In genomic region chr10:73590881-73591577, GRCh38 we compare ENCODE assay signal across 8 cellular contexts. TPM values are rescaled to one million over a fixed set of nuclear protein-coding genes. Genes with fewer than 3 reads are reported as not detected.
A peak's percentile ranks its signal among the peaks of the same experiment; 100 is the strongest.
DNase-seq lines count a peak whose midpoint lies in the region; ATAC-seq and TF ChIP-seq lines count a peak whose summit lies in the region.

Gene USP54, minus strand, starts transcription at chr10:73591342. Its CDS starts 15,684 bp downstream, at chr10:73575658.

- no peaks in the 10 kb centered on the region for H3K27me3 Mint-ChIP-seq in activated naive CD8-positive, alpha-beta T cell treated with anti-CD3 and anti-CD28 coated beads, Interleukin-2, amount 10 ng/mL, durations not matched to agents 7 days and 5 days

- TF ChIP-seq CTCF in omental fat pad (IDR thresholded peaks at IDR 0.05), result no peak

- H3K4me1 Mint-ChIP-seq in activated naive CD8-positive, alpha-beta T cell treated with anti-CD3 and anti-CD28 coated beads, Interleukin-2, amount 10 ng/mL, durations not matched to agents 7 days and 5 days, result peaks cover 13% of the 10 kb centered on the region

- peaks cover 3% of the 10 kb centered on the region for H3K36me3 Mint-ChIP-seq in activated naive CD8-positive, alpha-beta T cell treated with anti-CD3 and anti-CD28 coated beads, Interleukin-2, amount 10 ng/mL, durations not matched to agents 7 days and 5 days

- H3K27ac Mint-ChIP-seq in activated naive CD8-positive, alpha-beta T cell treated with anti-CD3 and anti-CD28 coated beads, Interleukin-2, amount 10 ng/mL, durations not matched to agents 7 days and 5 days, result peak within 1 kb of the TSS; percentile 66

- DNase-seq in C1 segment of cervical spinal cord (lab: John Stamatoyannopoulos, UW) (peak in 8 of 14 donors; percentile 18 to 59 (median 47)), HT1080 (ENCODE audit: low read depth) (peak; percentile 93), Right ventricle myocardium superior (no peak), omental fat pad (ENCODE audit: low spot score) (no peak), NCI-H1417 treated with DMSO at 0.1 percent for 48 hours (lab: John Stamatoyannopoulos, UW) (no peak)
- no peak for DNase-seq in activated naive CD8-positive, alpha-beta T cell treated with anti-CD3 and anti-CD28 coated beads, Interleukin-2, amount 10 ng/mL, durations not matched to agents 7 days and 5 days

- POLR2A ChIA-PET in activated naive CD8-positive, alpha-beta T cell treated with anti-CD3 and anti-CD28 coated beads, Interleukin-2, amount 10 ng/mL, durations not matched to agents 7 days and 5 days (lab: Charles Lee), result interaction anchor here (1.8 kb wide), 1 partner anchor 35 kb away, joined by 5 read pairs; no protein-coding TSS in a partner anchor

- peak; percentile 74 for ATAC-seq in activated naive CD8-positive, alpha-beta T cell treated with anti-CD3 and anti-CD28 coated beads, Interleukin-2, amount 10 ng/mL, durations not matched to agents 7 days and 5 days (ENCODE audit: low read depth)
- ATAC-seq in Right ventricle myocardium superior (ENCODE audit: poor library complexity), result peak; percentile 66
- no peak for ATAC-seq in omental fat pad (ENCODE audit: low FRiP score)
- no peak for ATAC-seq in GM19035 (IDR thresholded peaks at IDR 0.05; ENCODE audit: unreplicated experiment)
- ATAC-seq in HG02884 (IDR thresholded peaks at IDR 0.05; ENCODE audit: unreplicated experiment), result no peak

- intact Hi-C loops in Right ventricle myocardium superior (cut with DNase I), result no loop called here

- peaks cover 2% of the 10 kb centered on the region for H3K9me3 Mint-ChIP-seq in activated naive CD8-positive, alpha-beta T cell treated with anti-CD3 and anti-CD28 coated beads, Interleukin-2, amount 10 ng/mL, durations not matched to agents 7 days and 5 days

- H3K4me3 Mint-ChIP-seq in activated naive CD8-positive, alpha-beta T cell treated with anti-CD3 and anti-CD28 coated beads, Interleukin-2, amount 10 ng/mL, durations not matched to agents 7 days and 5 days, result peak within 1 kb of the TSS; percentile 61

RNA-seq across cellular contexts. Expression of gene USP54, which starts in this region (rescaled TPM):
- total RNA-seq in HT1080 (2014; rRNA removed; shearing (Covaris generic)), result 12.4 and 15.9 TPM in 2 replicates
- 9.7 and 12.1 TPM in 2 replicates for polyA plus RNA-seq in HT1080 (2015; cell fraction: cytosol; rRNA removed)
- polyA plus RNA-seq in HT1080 (2015; cell fraction: nucleus; rRNA removed), result 35.2 and 37.1 TPM in 2 replicates
- total RNA-seq in activated naive CD8-positive, alpha-beta T cell treated with anti-CD3 and anti-CD28 coated beads, Interleukin-2, amount 10 ng/mL, durations not matched to agents 7 days and 5 days, result 1 to 10 TPM; 3.4 to 4.1 TPM
- total RNA-seq in Right ventricle myocardium superior (22.5 TPM), omental fat pad (10 to 100 TPM in 3 of 4 donors, 1 to 10 TPM in 1; 9.2 to 28.1 (median 20.2) TPM)

Comparison
In these comparisons a context has a peak if more than half of its experiments do, and no peak if none do; other contexts are left out.
1. DNase-seq: peak in C1 segment of cervical spinal cord (8 of 14) and HT1080 (single experiment); none in activated naive CD8-positive, alpha-beta T cell treated with anti-CD3 and anti-CD28 coated beads, Interleukin-2, amount 10 ng/mL, durations not matched to agents 7 days and 5 days (single experiment), Right ventricle myocardium superior (single experiment), omental fat pad (single experiment) and NCI-H1417 treated with DMSO at 0.1 percent for 48 hours (single experiment).
2. ATAC-seq: peak in activated naive CD8-positive, alpha-beta T cell treated with anti-CD3 and anti-CD28 coated beads, Interleukin-2, amount 10 ng/mL, durations not matched to agents 7 days and 5 days (single experiment) and Right ventricle myocardium superior (single experiment); none in omental fat pad (single experiment), GM19035 (single experiment) and HG02884 (single experiment).